12 cellular contexts compared by ENCODE assay signal in the genomic region with DNA sequence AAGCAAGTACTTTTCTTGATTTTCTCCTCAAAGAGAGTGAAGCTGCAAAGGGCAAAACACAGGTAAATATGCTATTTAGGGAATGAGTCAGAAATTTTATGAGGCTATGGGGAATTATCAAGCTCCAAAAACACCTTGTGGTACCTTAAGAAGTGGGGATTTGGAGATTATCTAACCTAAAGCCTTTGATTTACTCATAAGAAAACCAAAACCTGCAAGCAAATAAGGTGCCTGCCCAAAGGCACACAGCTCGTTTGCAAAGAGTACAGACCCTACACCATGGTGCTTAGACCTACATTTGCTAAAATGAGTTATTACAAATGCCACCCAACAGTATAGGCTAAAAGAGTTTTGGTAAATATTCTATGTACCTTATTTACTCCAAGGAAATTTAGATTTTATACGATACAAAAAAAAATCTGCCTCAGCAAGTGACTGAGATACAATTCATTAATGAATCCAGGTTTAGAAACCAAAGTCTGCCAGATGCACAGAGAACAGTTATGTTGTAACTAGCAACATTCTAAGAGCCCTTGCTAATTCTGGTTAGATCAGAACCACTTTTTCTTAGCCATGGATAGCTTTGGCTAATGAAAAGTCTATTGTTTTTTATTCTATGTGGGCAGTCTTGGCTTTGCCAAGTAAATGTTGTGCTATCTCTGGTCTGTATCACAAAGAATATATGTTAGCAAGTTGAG.
A peak's percentile ranks its signal among the peaks of the same experiment; 100 is the strongest.
DNase-seq lines count a peak whose midpoint lies in the region; ATAC-seq and TF ChIP-seq lines count a peak whose summit lies in the region.
"Had no signal": no experiment of that assay in that cellular context is flagged by ENCODE, and none has a peak within 500 bp of the region (broad histone marks: within the 10 kb centered on the region; RNA-seq: fewer than 3 reads in every experiment).

No MANE protein-coding gene starts in this region.

- ATAC-seq in GM18505 (IDR thresholded peaks at IDR 0.05; ENCODE audit: unreplicated experiment), result peak; percentile 73
- peak; percentile 63 for ATAC-seq in GM19455 (IDR thresholded peaks at IDR 0.05; ENCODE audit: unreplicated experiment)
- ATAC-seq in HG02623 (IDR thresholded peaks at IDR 0.05; ENCODE audit: unreplicated experiment), result peak; percentile 85
- peak; percentile 60 for ATAC-seq in HG03342 (IDR thresholded peaks at IDR 0.05; ENCODE audit: unreplicated experiment)

- peaks cover 6% of the 10 kb centered on the region for H3K27me3 Mint-ChIP-seq in activated T-helper 1 cell treated with anti-CD3 and anti-CD28 coated beads, Interleukin-12 subunit alpha, Interleukin-12 subunit beta, Interleukin-2, Interleukin-4 antibody, amounts not matched to agents 30 ng/mL and 10 ng/mL and 1 ng/mL, durations not matched to agents 14 hours and 24 hours and 36 hours (ENCODE audit: insufficient read depth)
- H3K27me3 Mint-ChIP-seq: CD8-positive, alpha-beta memory T cell; naive B cell had no signal

- H3K4me1 Mint-ChIP-seq in activated T-helper 1 cell treated with anti-CD3 and anti-CD28 coated beads, Interleukin-12 subunit alpha, Interleukin-12 subunit beta, Interleukin-2, Interleukin-4 antibody, amounts not matched to agents 30 ng/mL and 10 ng/mL and 1 ng/mL, durations not matched to agents 14 hours and 24 hours and 36 hours (ENCODE audit: low read depth), result no peaks in the 10 kb centered on the region
- H3K4me1 Mint-ChIP-seq: CD8-positive, alpha-beta memory T cell; naive B cell had no signal

- H3K9me3 Mint-ChIP-seq in activated T-helper 1 cell treated with anti-CD3 and anti-CD28 coated beads, Interleukin-12 subunit alpha, Interleukin-12 subunit beta, Interleukin-2, Interleukin-4 antibody, amounts not matched to agents 30 ng/mL and 10 ng/mL and 1 ng/mL, durations not matched to agents 14 hours and 24 hours and 36 hours, result no peaks in the 10 kb centered on the region
- H3K9me3 Mint-ChIP-seq: CD8-positive, alpha-beta memory T cell; naive B cell had no signal

- DNase-seq in erythroblast (lab: John Stamatoyannopoulos, UW), result no peak
- no peak for DNase-seq in activated T-helper 1 cell treated with anti-CD3 and anti-CD28 coated beads, Interleukin-12 subunit alpha, Interleukin-12 subunit beta, Interleukin-2, Interleukin-4 antibody, amounts not matched to agents 30 ng/mL and 10 ng/mL and 1 ng/mL, durations not matched to agents 14 hours and 24 hours and 36 hours (ENCODE audit: low spot score)
- DNase-seq in COLO668 (lab: John Stamatoyannopoulos, UW; ENCODE audit: unreplicated experiment), result no peak
- DNase-seq in NCI-H748 treated with DMSO at 0.1 percent for 48 hours (lab: John Stamatoyannopoulos, UW), result no peak
- DNase-seq: activated naive CD4-positive, alpha-beta T cell; CD8-positive, alpha-beta memory T cell; MV-4-11; naive B cell had no signal

- no peak for TF ChIP-seq POLR2A in GM18505 (IDR thresholded peaks at IDR 0.05; ENCODE audit: borderline replicate concordance, extremely low read depth, insufficient read depth, insufficient read length)
- no peak for TF ChIP-seq POLR2A in erythroblast (IDR thresholded peaks at IDR 0.05; ENCODE audit: low read length)

- H3K4me3 Mint-ChIP-seq in activated T-helper 1 cell treated with anti-CD3 and anti-CD28 coated beads, Interleukin-12 subunit alpha, Interleukin-12 subunit beta, Interleukin-2, Interleukin-4 antibody, amounts not matched to agents 30 ng/mL and 10 ng/mL and 1 ng/mL, durations not matched to agents 14 hours and 24 hours and 36 hours, result no peak overlapping the region
- H3K4me3 Mint-ChIP-seq: CD8-positive, alpha-beta memory T cell; naive B cell had no signal

- H3K36me3 Mint-ChIP-seq in activated T-helper 1 cell treated with anti-CD3 and anti-CD28 coated beads, Interleukin-12 subunit alpha, Interleukin-12 subunit beta, Interleukin-2, Interleukin-4 antibody, amounts not matched to agents 30 ng/mL and 10 ng/mL and 1 ng/mL, durations not matched to agents 14 hours and 24 hours and 36 hours (ENCODE audit: low read depth), result no peaks in the 10 kb centered on the region

- no peak overlapping the region for H3K27ac Mint-ChIP-seq in activated T-helper 1 cell treated with anti-CD3 and anti-CD28 coated beads, Interleukin-12 subunit alpha, Interleukin-12 subunit beta, Interleukin-2, Interleukin-4 antibody, amounts not matched to agents 30 ng/mL and 10 ng/mL and 1 ng/mL, durations not matched to agents 14 hours and 24 hours and 36 hours
- H3K27ac Mint-ChIP-seq: CD8-positive, alpha-beta memory T cell; naive B cell had no signal

- intact Hi-C loops in activated T-helper 1 cell treated with anti-CD3 and anti-CD28 coated beads, Interleukin-12 subunit alpha, Interleukin-12 subunit beta, Interleukin-2, Interleukin-4 antibody, amounts not matched to agents 30 ng/mL and 10 ng/mL and 1 ng/mL, durations not matched to agents 14 hours and 24 hours and 36 hours (cut with micrococcal nuclease), result no loop called here
